Comparison of ENCODE assay signal across 18 cellular contexts in genomic region chr15:59814409-59814808, GRCh38.
DNase-seq lines count a peak whose midpoint lies in the region; ATAC-seq and TF ChIP-seq lines count a peak whose summit lies in the region.
"Had no signal": no experiment of that assay in that cellular context is flagged by ENCODE, and none has a peak within 500 bp of the region (broad histone marks: within the 10 kb centered on the region; RNA-seq: fewer than 3 reads in every experiment).

No MANE protein-coding gene starts in this region.

- H3K36me3 ChIP-seq in CD8-positive, alpha-beta T cell (ENCODE audit: insufficient read depth, low read length), result no peaks in the 10 kb centered on the region
- H3K36me3 ChIP-seq: colonic mucosa, pancreas had no signal

- no peak for TF ChIP-seq CTCF in CD8-positive, alpha-beta T cell (IDR thresholded peaks at IDR 0.05)
- no peak for TF ChIP-seq CTCF in RWPE1 (conservative IDR thresholded peaks at IDR 0.05; ENCODE audit: low read depth)

- H3K27me3 Mint-ChIP-seq in activated CD4-positive, alpha-beta T cell treated with anti-CD3 and anti-CD28 coated beads, Interleukin-2, amount 10 ng/mL, durations not matched to agents 24 days and 14 days, result peaks cover 31% of the 10 kb centered on the region
- H3K27me3 Mint-ChIP-seq in CD8-positive, alpha-beta T cell (ENCODE audit: low read depth), result no peaks in the 10 kb centered on the region
- H3K27me3 Mint-ChIP-seq in activated CD4-positive, alpha-beta memory T cell treated with anti-CD3 and anti-CD28 coated beads, Interleukin-2, amount 10 ng/mL, durations not matched to agents 7 days and 5 days, result peaks cover 17% of the 10 kb centered on the region
- peaks cover 44% of the 10 kb centered on the region for H3K27me3 Mint-ChIP-seq in central memory CD8-positive, alpha-beta T cell

- no peaks in the 10 kb centered on the region for H3K9me3 Mint-ChIP-seq in activated CD4-positive, alpha-beta T cell treated with anti-CD3 and anti-CD28 coated beads, Interleukin-2, amount 10 ng/mL, durations not matched to agents 24 days and 14 days
- H3K9me3 Mint-ChIP-seq in CD8-positive, alpha-beta T cell, result no peaks in the 10 kb centered on the region
- H3K9me3 Mint-ChIP-seq in activated CD4-positive, alpha-beta memory T cell treated with anti-CD3 and anti-CD28 coated beads, Interleukin-2, amount 10 ng/mL, durations not matched to agents 7 days and 5 days, result no peaks in the 10 kb centered on the region
- no peaks in the 10 kb centered on the region for H3K9me3 Mint-ChIP-seq in central memory CD8-positive, alpha-beta T cell

- H3K4me3 Mint-ChIP-seq in activated CD4-positive, alpha-beta T cell treated with anti-CD3 and anti-CD28 coated beads, Interleukin-2, amount 10 ng/mL, durations not matched to agents 24 days and 14 days, result no peak overlapping the region
- H3K4me3 Mint-ChIP-seq in CD8-positive, alpha-beta T cell, result peak overlapping the region; percentile 12
- no peak overlapping the region for H3K4me3 Mint-ChIP-seq in activated CD4-positive, alpha-beta memory T cell treated with anti-CD3 and anti-CD28 coated beads, Interleukin-2, amount 10 ng/mL, durations not matched to agents 7 days and 5 days
- H3K4me3 Mint-ChIP-seq in central memory CD8-positive, alpha-beta T cell, result no peak overlapping the region

- POLR2A ChIA-PET in CD8-positive, alpha-beta T cell (lab: Charles Lee), result interaction anchor here (3.9 kb wide), 1 partner anchor 11 kb away, joined by 21 read pairs; no protein-coding TSS in a partner anchor
- POLR2A ChIA-PET in activated CD4-positive, alpha-beta memory T cell treated with anti-CD3 and anti-CD28 coated beads, Interleukin-2, amount 10 ng/mL, durations not matched to agents 7 days and 5 days (lab: Charles Lee), result no interaction called here
- POLR2A ChIA-PET in RWPE1 (lab: Yijun Ruan, JAX; ENCODE audit: low non-redundant PET), result no interaction called here

- intact Hi-C loops in activated CD4-positive, alpha-beta T cell treated with anti-CD3 and anti-CD28 coated beads, Interleukin-2, amount 10 ng/mL, durations not matched to agents 24 days and 14 days (cut with micrococcal nuclease), result no loop called here
- intact Hi-C loops in CD8-positive, alpha-beta T cell (cut with DNase I, micrococcal nuclease), result loop anchor here in 1 of 2 experiments (5.0 kb wide), 1 partner anchor 37 kb away; no protein-coding TSS in a partner anchor

- CTCF ChIA-PET in CD8-positive, alpha-beta T cell (lab: Charles Lee), result interaction anchor here (1.0 kb wide), 1 partner anchor 104 kb away, joined by 3 read pairs; no protein-coding TSS in a partner anchor
- CTCF ChIA-PET in activated CD4-positive, alpha-beta memory T cell treated with anti-CD3 and anti-CD28 coated beads, Interleukin-2, amount 10 ng/mL, durations not matched to agents 7 days and 5 days (lab: Charles Lee), result no interaction called here
- CTCF ChIA-PET in RWPE1 (lab: Yijun Ruan, JAX), result no interaction called here

- peak; percentile 89 for ATAC-seq in CD8-positive, alpha-beta T cell
- ATAC-seq in central memory CD8-positive, alpha-beta T cell (replicated peaks; ENCODE audit: extremely low read depth, poor library complexity, severe bottlenecking), result peak; percentile 86
- ATAC-seq in HG03342 (IDR thresholded peaks at IDR 0.05; ENCODE audit: unreplicated experiment) (no peak), GM21526 (IDR thresholded peaks at IDR 0.05; ENCODE audit: low FRiP score, unreplicated experiment) (no peak)
- ATAC-seq: pancreas, sciatic nerve had no signal

- DNase-seq in activated CD4-positive, alpha-beta T cell treated with anti-CD3 and anti-CD28 coated beads, Interleukin-2, amount 10 ng/mL, durations not matched to agents 24 days and 14 days, result peak; percentile 69
- DNase-seq in activated CD4-positive, alpha-beta T cell treated with anti-CD3 and anti-CD28 coated beads for 1 hour, result no peak
- peak in 4 of 7 experiments; percentile 20 to 72 (median 48) for DNase-seq in CD8-positive, alpha-beta T cell
- DNase-seq in activated CD4-positive, alpha-beta memory T cell treated with anti-CD3 and anti-CD28 coated beads, Interleukin-2, amount 10 ng/mL, durations not matched to agents 7 days and 5 days, result peak; percentile 28
- peak in 1 of 2 donors; percentile 24 for DNase-seq in central memory CD8-positive, alpha-beta T cell (ENCODE audit: low spot score in 2 of 2)
- no peak for DNase-seq in RWPE1 (ENCODE audit: low spot score)
- DNase-seq: 8988T, colonic mucosa, DMS153, hypothalamus, KBM-7, NCI-H2029 treated with DMSO at 0.1 percent for 48 hours, NCI-H510A treated with DMSO at 0.1 percent for 48 hours, pancreas, SW 1271 had no signal

- H3K4me1 Mint-ChIP-seq in activated CD4-positive, alpha-beta T cell treated with anti-CD3 and anti-CD28 coated beads, Interleukin-2, amount 10 ng/mL, durations not matched to agents 24 days and 14 days, result peaks cover 18% of the 10 kb centered on the region
- H3K4me1 Mint-ChIP-seq in CD8-positive, alpha-beta T cell (ENCODE audit: low read depth), result peaks cover 36% of the 10 kb centered on the region
- peaks cover 14% of the 10 kb centered on the region for H3K4me1 Mint-ChIP-seq in activated CD4-positive, alpha-beta memory T cell treated with anti-CD3 and anti-CD28 coated beads, Interleukin-2, amount 10 ng/mL, durations not matched to agents 7 days and 5 days
- peaks cover 14% of the 10 kb centered on the region for H3K4me1 Mint-ChIP-seq in central memory CD8-positive, alpha-beta T cell

- no peaks in the 10 kb centered on the region for H3K27me3 ChIP-seq in CD8-positive, alpha-beta T cell (ENCODE audit: insufficient read depth, low read length)
- H3K27me3 ChIP-seq: colonic mucosa had no signal

- H3K27ac ChIP-seq in CD8-positive, alpha-beta T cell (ENCODE audit: low read depth, low read length), result no peak overlapping the region
- no peak overlapping the region for H3K27ac ChIP-seq in RWPE1
- H3K27ac ChIP-seq: colonic mucosa, pancreas had no signal

- no peak overlapping the region for H3K4me3 ChIP-seq in CD8-positive, alpha-beta T cell (ENCODE audit: low read depth, low read length)
- H3K4me3 ChIP-seq: colonic mucosa, pancreas had no signal

- no peaks in the 10 kb centered on the region for H3K36me3 Mint-ChIP-seq in activated CD4-positive, alpha-beta T cell treated with anti-CD3 and anti-CD28 coated beads, Interleukin-2, amount 10 ng/mL, durations not matched to agents 24 days and 14 days (ENCODE audit: low read depth)
- no peaks in the 10 kb centered on the region for H3K36me3 Mint-ChIP-seq in CD8-positive, alpha-beta T cell
- H3K36me3 Mint-ChIP-seq in activated CD4-positive, alpha-beta memory T cell treated with anti-CD3 and anti-CD28 coated beads, Interleukin-2, amount 10 ng/mL, durations not matched to agents 7 days and 5 days (ENCODE audit: low read depth), result no peaks in the 10 kb centered on the region
- peaks cover 2% of the 10 kb centered on the region for H3K36me3 Mint-ChIP-seq in central memory CD8-positive, alpha-beta T cell (ENCODE audit: insufficient read depth)

- H3K27ac Mint-ChIP-seq in activated CD4-positive, alpha-beta T cell treated with anti-CD3 and anti-CD28 coated beads, Interleukin-2, amount 10 ng/mL, durations not matched to agents 24 days and 14 days, result no peak overlapping the region
- peak overlapping the region; percentile 87 for H3K27ac Mint-ChIP-seq in CD8-positive, alpha-beta T cell
- H3K27ac Mint-ChIP-seq in activated CD4-positive, alpha-beta memory T cell treated with anti-CD3 and anti-CD28 coated beads, Interleukin-2, amount 10 ng/mL, durations not matched to agents 7 days and 5 days, result peak overlapping the region; percentile 32
- H3K27ac Mint-ChIP-seq in central memory CD8-positive, alpha-beta T cell (ENCODE audit: low read depth), result no peak overlapping the region

- H3K9me3 ChIP-seq in CD8-positive, alpha-beta T cell (ENCODE audit: low read length), result no peaks in the 10 kb centered on the region
- H3K9me3 ChIP-seq: colonic mucosa, pancreas had no signal

- peaks cover 22% of the 10 kb centered on the region for H3K4me1 ChIP-seq in CD8-positive, alpha-beta T cell (ENCODE audit: insufficient read depth, low read length)
- H3K4me1 ChIP-seq: colonic mucosa, pancreas had no signal

Comparison
In these comparisons a context has a peak if more than half of its experiments do, and no peak if none do; other contexts are left out.
1. DNase-seq: peak in activated CD4-positive, alpha-beta T cell treated with anti-CD3 and anti-CD28 coated beads, Interleukin-2, amount 10 ng/mL, durations not matched to agents 24 days and 14 days (single experiment), CD8-positive, alpha-beta T cell (4 of 7) and activated CD4-positive, alpha-beta memory T cell treated with anti-CD3 and anti-CD28 coated beads, Interleukin-2, amount 10 ng/mL, durations not matched to agents 7 days and 5 days (single experiment); none in activated CD4-positive, alpha-beta T cell treated with anti-CD3 and anti-CD28 coated beads for 1 hour (single experiment) and RWPE1 (single experiment).
2. H3K27ac Mint-ChIP-seq: peak in CD8-positive, alpha-beta T cell (single experiment) and activated CD4-positive, alpha-beta memory T cell treated with anti-CD3 and anti-CD28 coated beads, Interleukin-2, amount 10 ng/mL, durations not matched to agents 7 days and 5 days (single experiment); none in activated CD4-positive, alpha-beta T cell treated with anti-CD3 and anti-CD28 coated beads, Interleukin-2, amount 10 ng/mL, durations not matched to agents 24 days and 14 days (single experiment) and central memory CD8-positive, alpha-beta T cell (single experiment).
3. ATAC-seq: peak in CD8-positive, alpha-beta T cell (single experiment) and central memory CD8-positive, alpha-beta T cell (single experiment); none in HG03342 (single experiment) and GM21526 (single experiment).